8 cellular contexts compared by ENCODE assay signal in genomic region chr1:25550683-25551310, GRCh38. TPM values are rescaled to one million over a fixed set of nuclear protein-coding genes. Genes with fewer than 3 reads are reported as not detected.
A peak's percentile ranks its signal among the peaks of the same experiment; 100 is the strongest.
DNase-seq lines count a peak whose midpoint lies in the region; ATAC-seq and TF ChIP-seq lines count a peak whose summit lies in the region.

No MANE protein-coding gene starts in this region.

- H3K4me1 ChIP-seq in Caco-2 (0 out of 2 replicates have a peak, but pooled peaks cover 6% of the 10 kb centered on the region), RWPE2 (ENCODE audit: insufficient read depth, poor library complexity, severe bottlenecking) (peaks cover 21% of the 10 kb centered on the region), neuronal stem cell (ENCODE audit: control insufficient read depth in 2 of 2, insufficient read depth in 1 of 2, low read depth in 1 of 2, low read length in 2 of 2) (no peaks in the 10 kb centered on the region)

- no peak overlapping the region for H3K4ac ChIP-seq in neuronal stem cell (ENCODE audit: low read length)

- BruUV-seq in Caco-2 (replicated peaks; lab: Mats Ljungman, UMichigan): no TSS peak

- TF ChIP-seq CTCF in Caco-2 (IDR thresholded peaks at IDR 0.05; ENCODE audit: insufficient read depth in 1 of 2, low read depth in 1 of 2, low read length in 1 of 2, severe bottlenecking in 1 of 2, unreplicated experiment in 1 of 2) (no peak), RWPE2 (IDR thresholded peaks at IDR 0.05; ENCODE audit: poor library complexity, severe bottlenecking) (no peak), fibroblast of mammary gland (conservative IDR thresholded peaks at IDR 0.05; ENCODE audit: control insufficient read depth, insufficient read depth, low read depth, low read length) (no peak)

- DNase-seq in Caco-2 (no peak), RWPE2 (ENCODE audit: low spot score) (no peak), fibroblast of mammary gland (ENCODE audit: low read depth) (peak; percentile 13), neuronal stem cell (ENCODE audit: low spot score) (no peak), putamen (ENCODE audit: low spot score) (no peak), DMS53 treated with DMSO at 0.1 percent for 48 hours (lab: John Stamatoyannopoulos, UW; ENCODE audit: unreplicated experiment) (no peak), HEK293T (ENCODE audit: extremely low spot score) (no peak)

- H3K23ac ChIP-seq in neuronal stem cell (ENCODE audit: low read depth, low read length, poor library complexity): no peak overlapping the region

- H3K36me3 Mint-ChIP-seq in Caco-2 (ENCODE audit: insufficient read depth, unreplicated experiment): no peaks in the 10 kb centered on the region

- CTCF ChIA-PET in Caco-2 (lab: Charles Lee): no interaction called here
- CTCF ChIA-PET in HEK293T (lab: Yijun Ruan, JAX): interaction anchor here (1.3 kb wide), 1 partner anchor 21 kb away, joined by 5 read pairs; no protein-coding TSS in a partner anchor

- H3K27me3 ChIP-seq in Caco-2 (replicated peaks; ENCODE audit: control insufficient read depth, insufficient read depth, low read length) (no peaks in the 10 kb centered on the region), RWPE2 (ENCODE audit: insufficient read depth, poor library complexity, severe bottlenecking) (no peaks in the 10 kb centered on the region), neuronal stem cell (ENCODE audit: control insufficient read depth in 3 of 3, insufficient read depth in 3 of 3, low read depth in 1 of 3, low read length in 3 of 3) (no peaks in the 10 kb centered on the region)

- ATAC-seq in RWPE2 (ENCODE audit: low read depth): no peak
- ATAC-seq in GM21576 (IDR thresholded peaks at IDR 0.05; ENCODE audit: unreplicated experiment): no peak

- peak overlapping the region; percentile 43 for H3K27ac Mint-ChIP-seq in Caco-2 (ENCODE audit: unreplicated experiment)

- peak overlapping the region; percentile 18 for H3K27ac ChIP-seq in RWPE2 (ENCODE audit: poor library complexity, severe bottlenecking)
- H3K27ac ChIP-seq in neuronal stem cell (replicated peaks; ENCODE audit: low read length): no peak overlapping the region

- H3K9ac ChIP-seq in neuronal stem cell (ENCODE audit: low read depth, low read length, poor library complexity): no peak overlapping the region

- H3K36me3 ChIP-seq in Caco-2 (ENCODE audit: control insufficient read depth, insufficient read depth, low read length) (no peaks in the 10 kb centered on the region), RWPE2 (ENCODE audit: low read depth) (peaks cover 2% of the 10 kb centered on the region), neuronal stem cell (replicated peaks in 1 of 2; ENCODE audit: control insufficient read depth in 2 of 2, insufficient read depth in 2 of 2, low read length in 2 of 2) (no peaks in the 10 kb centered on the region)

- H3K79me1 ChIP-seq in neuronal stem cell (ENCODE audit: low read depth, low read length): no peaks in the 10 kb centered on the region

- H3K18ac ChIP-seq in neuronal stem cell (ENCODE audit: low read length): no peak overlapping the region

- H3K9me3 ChIP-seq in Caco-2: no peaks in the 10 kb centered on the region
- H3K9me3 ChIP-seq in RWPE2 (ENCODE audit: severe bottlenecking): no peaks in the 10 kb centered on the region
- H3K9me3 ChIP-seq in neuronal stem cell (replicated peaks in 1 of 2; ENCODE audit: control insufficient read depth in 2 of 2, insufficient read depth in 1 of 2, low read depth in 1 of 2, low read length in 2 of 2): peaks cover 0 to 1% of the 10 kb centered on the region in 2 donors

- H3K4me3 Mint-ChIP-seq in Caco-2 (ENCODE audit: unreplicated experiment): no peak overlapping the region

- intact Hi-C loops in Caco-2 (cut with micrococcal nuclease; ENCODE audit: unreplicated experiment): no loop called here

- H2AFZ ChIP-seq in neuronal stem cell (ENCODE audit: low read length): no peak overlapping the region

- WGBS in neuronal stem cell (ENCODE audit: extremely low coverage in 2 of 2, insufficient read length in 2 of 2, insufficient replicate concordance in 1 of 2), 2 donors: no CpG with 5 or more reads among the region's 3 CpGs

- no peaks in the 10 kb centered on the region for H3K9me3 Mint-ChIP-seq in Caco-2 (ENCODE audit: unreplicated experiment)

- H3K14ac ChIP-seq in neuronal stem cell (ENCODE audit: low read length): no peak overlapping the region

- no peak overlapping the region for H2BK15ac ChIP-seq in neuronal stem cell (ENCODE audit: low read length)

- POLR2A ChIA-PET in Caco-2 (lab: Charles Lee): no interaction called here
- POLR2A ChIA-PET in HEK293T (lab: Yijun Ruan, JAX): interaction anchor here (0.9 kb wide), 1 partner anchor 16 kb away, joined by 3 read pairs; no protein-coding TSS in a partner anchor

- no peak overlapping the region for H4K8ac ChIP-seq in neuronal stem cell (ENCODE audit: low read depth, low read length)

- no peak overlapping the region for H3K4me2 ChIP-seq in neuronal stem cell (ENCODE audit: insufficient read depth, low read length, poor library complexity, severe bottlenecking)

- H2BK120ac ChIP-seq in neuronal stem cell (ENCODE audit: low read depth, low read length): no peak overlapping the region

- no peaks in the 10 kb centered on the region for H3K27me3 Mint-ChIP-seq in Caco-2 (ENCODE audit: insufficient read depth, unreplicated experiment)

- H4K91ac ChIP-seq in neuronal stem cell (ENCODE audit: low read depth, low read length, poor library complexity): peak overlapping the region; percentile 77

- H2BK5ac ChIP-seq in neuronal stem cell (ENCODE audit: low read length): no peak overlapping the region

- no peak overlapping the region for H3K4me3 ChIP-seq in Caco-2 (ENCODE audit: low read depth, low read length)
- no peak overlapping the region for H3K4me3 ChIP-seq in RWPE2 (ENCODE audit: severe bottlenecking)
- no peak overlapping the region for H3K4me3 ChIP-seq in fibroblast of mammary gland (ENCODE audit: control insufficient read depth, low read depth, low read length)
- no peak overlapping the region for H3K4me3 ChIP-seq in neuronal stem cell (ENCODE audit: low read length in 2 of 2)

- H2BK12ac ChIP-seq in neuronal stem cell (ENCODE audit: low read length): no peak overlapping the region

- peaks cover 16% of the 10 kb centered on the region for H3K4me1 Mint-ChIP-seq in Caco-2 (ENCODE audit: low read depth, unreplicated experiment)

- no peak overlapping the region for H2AK5ac ChIP-seq in neuronal stem cell (ENCODE audit: low read depth, low read length)

TF ChIP-seq in HEK293T, 16 proteins besides CTCF, POLR2A, EP300 and RAD21:
- TF ChIP-seq ELF4 (IDR thresholded peaks at IDR 0.05): no peak
- no peak for TF ChIP-seq NFRKB (IDR thresholded peaks at IDR 0.05)
- no peak for TF ChIP-seq ZNF384 (IDR thresholded peaks at IDR 0.05)
- no peak for TF ChIP-seq ARNT (IDR thresholded peaks at IDR 0.05)
- no peak for TF ChIP-seq PKNOX1 (IDR thresholded peaks at IDR 0.05)
- no peak for TF ChIP-seq SUZ12 (IDR thresholded peaks at IDR 0.05)
- TF ChIP-seq FOXA1 (IDR thresholded peaks at IDR 0.05): no peak
- no peak for TF ChIP-seq SP1 (IDR thresholded peaks at IDR 0.05)
- no peak for TF ChIP-seq TARDBP (IDR thresholded peaks at IDR 0.05)
- TF ChIP-seq CTBP1 (IDR thresholded peaks at IDR 0.05; ENCODE audit: borderline replicate concordance): no peak
- TF ChIP-seq FOXK2 (IDR thresholded peaks at IDR 0.05): no peak
- no peak for TF ChIP-seq FOXM1 (IDR thresholded peaks at IDR 0.05; ENCODE audit: borderline replicate concordance)
- no peak for TF ChIP-seq L3MBTL2 (conservative IDR thresholded peaks at IDR 0.05)

RNA-seq across cellular contexts. Expression of gene LDLRAP1, which starts 7.4 kb away (rescaled TPM):
- total RNA-seq in Caco-2 (2022): 14.5 TPM in 2 replicates
- 5.0 TPM for polyA plus RNA-seq in neuronal stem cell (2013, experiment 1 of 2)
- polyA plus RNA-seq in neuronal stem cell (2013, experiment 2 of 2): 5.4 TPM
